Comparison of ENCODE assay signal across 2 cellular contexts in the genomic region with DNA sequence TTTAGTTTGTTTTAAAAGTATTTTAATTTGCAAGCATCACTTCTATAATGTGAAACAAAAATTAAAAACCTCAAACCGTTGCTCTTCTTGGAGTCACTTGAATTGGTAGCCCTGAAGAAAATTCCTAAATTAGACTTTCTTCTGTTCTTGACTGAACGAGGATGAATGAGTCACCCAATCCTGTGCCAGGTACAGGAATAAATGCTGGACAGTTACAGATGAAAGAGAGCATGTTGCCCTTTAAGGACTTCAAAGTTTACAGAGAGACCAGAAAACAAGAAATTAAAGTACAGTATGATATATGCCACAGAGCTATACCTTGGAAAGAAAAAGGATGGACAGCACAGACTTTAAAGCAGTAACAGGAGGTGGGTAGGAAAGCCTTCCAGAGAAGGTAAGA.
TF ChIP-seq lines count a peak whose summit lies in the region.

No MANE protein-coding gene starts in this region.

TF ChIP-seq in HCT116, 20 proteins besides CTCF, POLR2A, EP300 and RAD21:
- TF ChIP-seq, protein P1, sequence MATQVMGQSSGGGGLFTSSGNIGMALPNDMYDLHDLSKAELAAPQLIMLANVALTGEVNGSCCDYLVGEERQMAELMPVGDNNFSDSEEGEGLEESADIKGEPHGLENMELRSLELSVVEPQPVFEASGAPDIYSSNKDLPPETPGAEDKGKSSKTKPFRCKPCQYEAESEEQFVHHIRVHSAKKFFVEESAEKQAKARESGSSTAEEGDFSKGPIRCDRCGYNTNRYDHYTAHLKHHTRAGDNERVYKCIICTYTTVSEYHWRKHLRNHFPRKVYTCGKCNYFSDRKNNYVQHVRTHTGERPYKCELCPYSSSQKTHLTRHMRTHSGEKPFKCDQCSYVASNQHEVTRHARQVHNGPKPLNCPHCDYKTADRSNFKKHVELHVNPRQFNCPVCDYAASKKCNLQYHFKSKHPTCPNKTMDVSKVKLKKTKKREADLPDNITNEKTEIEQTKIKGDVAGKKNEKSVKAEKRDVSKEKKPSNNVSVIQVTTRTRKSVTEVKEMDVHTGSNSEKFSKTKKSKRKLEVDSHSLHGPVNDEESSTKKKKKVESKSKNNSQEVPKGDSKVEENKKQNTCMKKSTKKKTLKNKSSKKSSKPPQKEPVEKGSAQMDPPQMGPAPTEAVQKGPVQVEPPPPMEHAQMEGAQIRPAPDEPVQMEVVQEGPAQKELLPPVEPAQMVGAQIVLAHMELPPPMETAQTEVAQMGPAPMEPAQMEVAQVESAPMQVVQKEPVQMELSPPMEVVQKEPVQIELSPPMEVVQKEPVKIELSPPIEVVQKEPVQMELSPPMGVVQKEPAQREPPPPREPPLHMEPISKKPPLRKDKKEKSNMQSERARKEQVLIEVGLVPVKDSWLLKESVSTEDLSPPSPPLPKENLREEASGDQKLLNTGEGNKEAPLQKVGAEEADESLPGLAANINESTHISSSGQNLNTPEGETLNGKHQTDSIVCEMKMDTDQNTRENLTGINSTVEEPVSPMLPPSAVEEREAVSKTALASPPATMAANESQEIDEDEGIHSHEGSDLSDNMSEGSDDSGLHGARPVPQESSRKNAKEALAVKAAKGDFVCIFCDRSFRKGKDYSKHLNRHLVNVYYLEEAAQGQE (IDR thresholded peaks at IDR 0.05; ENCODE audit: low read depth): peak; percentile 42
- peak; percentile 52 for TF ChIP-seq JUND (IDR thresholded peaks at IDR 0.05)
- peak; percentile 67 for TF ChIP-seq TCF7L2 (IDR thresholded peaks at IDR 0.05; ENCODE audit: borderline replicate concordance, extremely low read depth, insufficient read depth, insufficient read length)
- TF ChIP-seq, protein P2, sequence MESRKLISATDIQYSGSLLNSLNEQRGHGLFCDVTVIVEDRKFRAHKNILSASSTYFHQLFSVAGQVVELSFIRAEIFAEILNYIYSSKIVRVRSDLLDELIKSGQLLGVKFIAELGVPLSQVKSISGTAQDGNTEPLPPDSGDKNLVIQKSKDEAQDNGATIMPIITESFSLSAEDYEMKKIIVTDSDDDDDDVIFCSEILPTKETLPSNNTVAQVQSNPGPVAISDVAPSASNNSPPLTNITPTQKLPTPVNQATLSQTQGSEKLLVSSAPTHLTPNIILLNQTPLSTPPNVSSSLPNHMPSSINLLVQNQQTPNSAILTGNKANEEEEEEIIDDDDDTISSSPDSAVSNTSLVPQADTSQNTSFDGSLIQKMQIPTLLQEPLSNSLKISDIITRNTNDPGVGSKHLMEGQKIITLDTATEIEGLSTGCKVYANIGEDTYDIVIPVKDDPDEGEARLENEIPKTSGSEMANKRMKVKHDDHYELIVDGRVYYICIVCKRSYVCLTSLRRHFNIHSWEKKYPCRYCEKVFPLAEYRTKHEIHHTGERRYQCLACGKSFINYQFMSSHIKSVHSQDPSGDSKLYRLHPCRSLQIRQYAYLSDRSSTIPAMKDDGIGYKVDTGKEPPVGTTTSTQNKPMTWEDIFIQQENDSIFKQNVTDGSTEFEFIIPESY (IDR thresholded peaks at IDR 0.05; ENCODE audit: extremely low read depth, insufficient replicate concordance, low read length): no peak

TF ChIP-seq in K562, 482 proteins besides CTCF, POLR2A, EP300 and RAD21:
- TF ChIP-seq DPF2 (IDR thresholded peaks at IDR 0.05) (no peak), ZFP36 (IDR thresholded peaks at IDR 0.05; ENCODE audit: low read depth, low read length, partially characterized antibody) (no peak), FOXJ3 (CRISPR knock-in tag; IDR thresholded peaks at IDR 0.05) (no peak), RBM39 (optimal IDR thresholded peaks at IDR 0.05; ENCODE audit: low read depth, low read length) (no peak), CC2D1A (IDR thresholded peaks at IDR 0.05) (no peak), CBX1 (IDR thresholded peaks at IDR 0.05; ENCODE audit: low read depth) (no peak), DIDO1 (tag; IDR thresholded peaks at IDR 0.05; ENCODE audit: low read depth) (no peak), PHB2 (IDR thresholded peaks at IDR 0.05; ENCODE audit: low read depth) (no peak), CCAR2 (IDR thresholded peaks at IDR 0.05; ENCODE audit: low read depth, low read length) (no peak), ZNF668 (CRISPR knock-in tag; IDR thresholded peaks at IDR 0.05) (no peak)
- TF ChIP-seq, protein P3, sequence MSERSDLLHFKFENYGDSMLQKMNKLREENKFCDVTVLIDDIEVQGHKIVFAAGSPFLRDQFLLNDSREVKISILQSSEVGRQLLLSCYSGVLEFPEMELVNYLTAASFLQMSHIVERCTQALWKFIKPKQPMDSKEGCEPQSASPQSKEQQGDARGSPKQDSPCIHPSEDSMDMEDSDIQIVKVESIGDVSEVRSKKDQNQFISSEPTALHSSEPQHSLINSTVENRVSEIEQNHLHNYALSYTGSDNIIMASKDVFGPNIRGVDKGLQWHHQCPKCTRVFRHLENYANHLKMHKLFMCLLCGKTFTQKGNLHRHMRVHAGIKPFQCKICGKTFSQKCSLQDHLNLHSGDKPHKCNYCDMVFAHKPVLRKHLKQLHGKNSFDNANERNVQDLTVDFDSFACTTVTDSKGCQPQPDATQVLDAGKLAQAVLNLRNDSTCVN (CRISPR knock-in tag; IDR thresholded peaks at IDR 0.05): no peak
- TF ChIP-seq, protein P4, sequence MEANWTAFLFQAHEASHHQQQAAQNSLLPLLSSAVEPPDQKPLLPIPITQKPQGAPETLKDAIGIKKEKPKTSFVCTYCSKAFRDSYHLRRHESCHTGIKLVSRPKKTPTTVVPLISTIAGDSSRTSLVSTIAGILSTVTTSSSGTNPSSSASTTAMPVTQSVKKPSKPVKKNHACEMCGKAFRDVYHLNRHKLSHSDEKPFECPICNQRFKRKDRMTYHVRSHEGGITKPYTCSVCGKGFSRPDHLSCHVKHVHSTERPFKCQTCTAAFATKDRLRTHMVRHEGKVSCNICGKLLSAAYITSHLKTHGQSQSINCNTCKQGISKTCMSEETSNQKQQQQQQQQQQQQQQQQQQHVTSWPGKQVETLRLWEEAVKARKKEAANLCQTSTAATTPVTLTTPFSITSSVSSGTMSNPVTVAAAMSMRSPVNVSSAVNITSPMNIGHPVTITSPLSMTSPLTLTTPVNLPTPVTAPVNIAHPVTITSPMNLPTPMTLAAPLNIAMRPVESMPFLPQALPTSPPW (CRISPR knock-in tag; IDR thresholded peaks at IDR 0.05): no peak
- TF ChIP-seq, protein P5, sequence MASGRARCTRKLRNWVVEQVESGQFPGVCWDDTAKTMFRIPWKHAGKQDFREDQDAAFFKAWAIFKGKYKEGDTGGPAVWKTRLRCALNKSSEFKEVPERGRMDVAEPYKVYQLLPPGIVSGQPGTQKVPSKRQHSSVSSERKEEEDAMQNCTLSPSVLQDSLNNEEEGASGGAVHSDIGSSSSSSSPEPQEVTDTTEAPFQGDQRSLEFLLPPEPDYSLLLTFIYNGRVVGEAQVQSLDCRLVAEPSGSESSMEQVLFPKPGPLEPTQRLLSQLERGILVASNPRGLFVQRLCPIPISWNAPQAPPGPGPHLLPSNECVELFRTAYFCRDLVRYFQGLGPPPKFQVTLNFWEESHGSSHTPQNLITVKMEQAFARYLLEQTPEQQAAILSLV (tag; IDR thresholded peaks at IDR 0.05): no peak
- TF ChIP-seq, protein P6, sequence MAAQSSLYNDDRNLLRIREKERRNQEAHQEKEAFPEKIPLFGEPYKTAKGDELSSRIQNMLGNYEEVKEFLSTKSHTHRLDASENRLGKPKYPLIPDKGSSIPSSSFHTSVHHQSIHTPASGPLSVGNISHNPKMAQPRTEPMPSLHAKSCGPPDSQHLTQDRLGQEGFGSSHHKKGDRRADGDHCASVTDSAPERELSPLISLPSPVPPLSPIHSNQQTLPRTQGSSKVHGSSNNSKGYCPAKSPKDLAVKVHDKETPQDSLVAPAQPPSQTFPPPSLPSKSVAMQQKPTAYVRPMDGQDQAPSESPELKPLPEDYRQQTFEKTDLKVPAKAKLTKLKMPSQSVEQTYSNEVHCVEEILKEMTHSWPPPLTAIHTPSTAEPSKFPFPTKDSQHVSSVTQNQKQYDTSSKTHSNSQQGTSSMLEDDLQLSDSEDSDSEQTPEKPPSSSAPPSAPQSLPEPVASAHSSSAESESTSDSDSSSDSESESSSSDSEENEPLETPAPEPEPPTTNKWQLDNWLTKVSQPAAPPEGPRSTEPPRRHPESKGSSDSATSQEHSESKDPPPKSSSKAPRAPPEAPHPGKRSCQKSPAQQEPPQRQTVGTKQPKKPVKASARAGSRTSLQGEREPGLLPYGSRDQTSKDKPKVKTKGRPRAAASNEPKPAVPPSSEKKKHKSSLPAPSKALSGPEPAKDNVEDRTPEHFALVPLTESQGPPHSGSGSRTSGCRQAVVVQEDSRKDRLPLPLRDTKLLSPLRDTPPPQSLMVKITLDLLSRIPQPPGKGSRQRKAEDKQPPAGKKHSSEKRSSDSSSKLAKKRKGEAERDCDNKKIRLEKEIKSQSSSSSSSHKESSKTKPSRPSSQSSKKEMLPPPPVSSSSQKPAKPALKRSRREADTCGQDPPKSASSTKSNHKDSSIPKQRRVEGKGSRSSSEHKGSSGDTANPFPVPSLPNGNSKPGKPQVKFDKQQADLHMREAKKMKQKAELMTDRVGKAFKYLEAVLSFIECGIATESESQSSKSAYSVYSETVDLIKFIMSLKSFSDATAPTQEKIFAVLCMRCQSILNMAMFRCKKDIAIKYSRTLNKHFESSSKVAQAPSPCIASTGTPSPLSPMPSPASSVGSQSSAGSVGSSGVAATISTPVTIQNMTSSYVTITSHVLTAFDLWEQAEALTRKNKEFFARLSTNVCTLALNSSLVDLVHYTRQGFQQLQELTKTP (IDR thresholded peaks at IDR 0.05; ENCODE audit: low read depth in 1 of 2, partially characterized antibody in 2 of 2): no peak
- TF ChIP-seq, protein P7, sequence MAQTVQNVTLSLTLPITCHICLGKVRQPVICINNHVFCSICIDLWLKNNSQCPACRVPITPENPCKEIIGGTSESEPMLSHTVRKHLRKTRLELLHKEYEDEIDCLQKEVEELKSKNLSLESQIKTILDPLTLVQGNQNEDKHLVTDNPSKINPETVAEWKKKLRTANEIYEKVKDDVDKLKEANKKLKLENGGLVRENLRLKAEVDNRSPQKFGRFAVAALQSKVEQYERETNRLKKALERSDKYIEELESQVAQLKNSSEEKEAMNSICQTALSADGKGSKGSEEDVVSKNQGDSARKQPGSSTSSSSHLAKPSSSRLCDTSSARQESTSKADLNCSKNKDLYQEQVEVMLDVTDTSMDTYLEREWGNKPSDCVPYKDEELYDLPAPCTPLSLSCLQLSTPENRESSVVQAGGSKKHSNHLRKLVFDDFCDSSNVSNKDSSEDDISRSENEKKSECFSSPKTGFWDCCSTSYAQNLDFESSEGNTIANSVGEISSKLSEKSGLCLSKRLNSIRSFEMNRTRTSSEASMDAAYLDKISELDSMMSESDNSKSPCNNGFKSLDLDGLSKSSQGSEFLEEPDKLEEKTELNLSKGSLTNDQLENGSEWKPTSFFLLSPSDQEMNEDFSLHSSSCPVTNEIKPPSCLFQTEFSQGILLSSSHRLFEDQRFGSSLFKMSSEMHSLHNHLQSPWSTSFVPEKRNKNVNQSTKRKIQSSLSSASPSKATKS (CRISPR knock-in tag; IDR thresholded peaks at IDR 0.05): no peak
